ENCODE assay signal across 25 cellular contexts in genomic region chr20:57742506-57743180, GRCh38. TPM values are rescaled to one million over a fixed set of nuclear protein-coding genes. Genes with fewer than 3 reads are reported as not detected.
A peak's percentile ranks its signal among the peaks of the same experiment; 100 is the strongest.
DNase-seq lines count a peak whose midpoint lies in the region; ATAC-seq, FAIRE-seq and TF ChIP-seq lines count a peak whose summit lies in the region.
"Had no signal": no experiment of that assay in that cellular context is flagged by ENCODE, and none has a peak within 500 bp of the region (broad histone marks: within the 10 kb centered on the region; RNA-seq: fewer than 3 reads in every experiment).

No MANE protein-coding gene starts in this region.

- H3K79me2 ChIP-seq in SK-N-SH (ENCODE audit: insufficient read depth) (no peaks in the 10 kb centered on the region), mesendoderm (ENCODE audit: control insufficient read depth, insufficient read depth, low read length) (no peaks in the 10 kb centered on the region)

- CTCF ChIA-PET in SK-N-SH (lab: Yijun Ruan, JAX) (interaction anchor here (0.7 to 1.2 kb wide), 5 partner anchors 31 to 437 kb away, joined by 3 to 4 read pairs (median 3); no protein-coding TSS in a partner anchor), A549 (lab: Yijun Ruan, JAX) (interaction anchor here (0.5 to 1.4 kb wide), 5 partner anchors 31 to 467 kb away, joined by 3 to 7 read pairs (median 4); no protein-coding TSS in a partner anchor)

- H3K9ac ChIP-seq in SK-N-SH (no peak overlapping the region), mesendoderm (ENCODE audit: low read length) (no peak overlapping the region)

- H3K27ac ChIP-seq in SK-N-SH (ENCODE audit: low read depth in 2 of 2, low read length in 1 of 2): peak overlapping the region in 1 of 2 experiments; percentile 76; a peak in 2 of 4 replicates
- peak overlapping the region; percentile 50 to 98 for H3K27ac ChIP-seq in A549
- H3K27ac ChIP-seq in RWPE2 (ENCODE audit: poor library complexity, severe bottlenecking): no peak overlapping the region
- H3K27ac ChIP-seq in mesendoderm (ENCODE audit: low read depth, low read length): no peak overlapping the region
- H3K27ac ChIP-seq: 22Rv1, SJSA1 had no signal

- POLR2A ChIA-PET in SK-N-SH (lab: Yijun Ruan, JAX): no interaction called here
- POLR2A ChIA-PET in A549 (lab: Yijun Ruan, JAX): no interaction called here

- H3F3A ChIP-seq in SK-N-SH (replicated peaks; ENCODE audit: insufficient read depth): no peaks in the 10 kb centered on the region

- H3K56ac ChIP-seq in mesendoderm (ENCODE audit: low read length): no peak overlapping the region

- H3K23ac ChIP-seq in mesendoderm (ENCODE audit: low read length): no peak overlapping the region

- DNase-seq in SK-N-SH (peak; percentile 43), A549 (ENCODE audit: low read depth in 1 of 2, low spot score in 1 of 2) (no peak), RWPE2 (ENCODE audit: low spot score) (peak; percentile 64), mesendoderm (peak; percentile 64), T-helper 9 cell (no peak), head of caudate nucleus (no peak)
- DNase-seq: C1 segment of cervical spinal cord; CD8-positive, alpha-beta T cell; DMS153; H7; HFFc6; KG1; NCI-H1092; NCI-H1436; NCI-H1930; NCI-H2227 treated with DMSO at 0.1 percent for 48 hours; NCI-H510A had no signal

- H3K18ac ChIP-seq in mesendoderm (ENCODE audit: low read length): no peak overlapping the region

- H3K4me2 ChIP-seq in SK-N-SH: no peak overlapping the region
- H3K4me2 ChIP-seq in A549: peak overlapping the region; percentile 10; the same call in 1 of the 3 replicates
- no peak overlapping the region for H3K4me2 ChIP-seq in mesendoderm (ENCODE audit: low read length)

- 72% methylated on average over 11 of the region's 11 CpGs for WGBS in SK-N-SH (ENCODE audit: low lambda C conversion rate)
- 76% methylated on average over 11 of the region's 11 CpGs for WGBS in A549 (ENCODE audit: missing lambda C conversion rate)
- WGBS in mesendoderm (ENCODE audit: extremely low coverage, insufficient coverage, low lambda C conversion rate): no CpG with 5 or more reads among the region's 11 CpGs

- no peak overlapping the region for H4K8ac ChIP-seq in mesendoderm (ENCODE audit: low read depth, low read length)

- H4K20me1 ChIP-seq in SK-N-SH (ENCODE audit: insufficient read depth): no peaks in the 10 kb centered on the region

- no peak overlapping the region for H2AK5ac ChIP-seq in mesendoderm (ENCODE audit: low read length)

- no peak overlapping the region for H2BK15ac ChIP-seq in mesendoderm (replicated peaks; ENCODE audit: low read depth)

- no peak for ATAC-seq in SK-N-SH treated with all-trans-retinoic acid at 6 μM for 48 hours
- ATAC-seq in A549: no peak
- no peak for ATAC-seq in RWPE2 (ENCODE audit: low read depth)
- ATAC-seq in GM19397 (IDR thresholded peaks at IDR 0.05; ENCODE audit: unreplicated experiment): no peak
- ATAC-seq: CD8-positive, alpha-beta T cell; Panc1 had no signal

- H2AFZ ChIP-seq in SK-N-SH (ENCODE audit: low read depth): no peak overlapping the region

- H3K9me2 ChIP-seq in SK-N-SH: no peaks in the 10 kb centered on the region

- no peak overlapping the region for H3K4ac ChIP-seq in mesendoderm (ENCODE audit: low read depth, low read length)

- H3K27me3 ChIP-seq in SK-N-SH (ENCODE audit: insufficient read depth): no peaks in the 10 kb centered on the region
- H3K27me3 ChIP-seq in RWPE2 (ENCODE audit: insufficient read depth, poor library complexity, severe bottlenecking): no peaks in the 10 kb centered on the region
- H3K27me3 ChIP-seq in mesendoderm (ENCODE audit: insufficient read depth, low read length, poor library complexity): no peaks in the 10 kb centered on the region
- H3K27me3 ChIP-seq: SJSA1 had no signal

- no peaks in the 10 kb centered on the region for H3K9me3 ChIP-seq in SK-N-SH
- 0 out of 3 replicates have a peak, but pooled peaks cover 3% of the 10 kb centered on the region for H3K9me3 ChIP-seq in A549
- H3K9me3 ChIP-seq in RWPE2 (ENCODE audit: severe bottlenecking): no peaks in the 10 kb centered on the region
- H3K9me3 ChIP-seq: SJSA1 had no signal

- no peaks in the 10 kb centered on the region for H3K36me3 ChIP-seq in SK-N-SH (replicated peaks in 1 of 2; ENCODE audit: control insufficient read depth in 1 of 2, insufficient read depth in 2 of 2, low read length in 1 of 2)
- no peaks in the 10 kb centered on the region for H3K36me3 ChIP-seq in RWPE2 (ENCODE audit: low read depth)
- H3K36me3 ChIP-seq in mesendoderm (ENCODE audit: control insufficient read depth, insufficient read depth, low read length): no peaks in the 10 kb centered on the region
- H3K36me3 ChIP-seq: SJSA1 had no signal

- peaks cover 0 to 36% of the 10 kb centered on the region in 2 experiments; a peak in 2 of 4 replicates for H3K4me1 ChIP-seq in SK-N-SH (ENCODE audit: control insufficient read depth in 1 of 2, insufficient read depth in 2 of 2, low read depth in 1 of 2, low read length in 1 of 2)
- peaks cover 62% of the 10 kb centered on the region for H3K4me1 ChIP-seq in A549
- H3K4me1 ChIP-seq in RWPE2 (ENCODE audit: insufficient read depth, poor library complexity, severe bottlenecking): no peaks in the 10 kb centered on the region
- H3K4me1 ChIP-seq in mesendoderm (ENCODE audit: control insufficient read depth, low read depth, low read length): peaks cover under 1% of the 10 kb centered on the region

- no peak overlapping the region for H4K5ac ChIP-seq in mesendoderm (ENCODE audit: low read length)

- TF ChIP-seq EP300 in SK-N-SH (IDR thresholded peaks at IDR 0.05; ENCODE audit: borderline replicate concordance in 1 of 2, low read depth in 1 of 2, low read length in 1 of 2) (no peak), A549 (IDR thresholded peaks at IDR 0.05) (no peak)

- TF ChIP-seq CTCF in SK-N-SH (IDR thresholded peaks at IDR 0.05): no peak
- TF ChIP-seq CTCF in A549 (IDR thresholded peaks at IDR 0.05): no peak
- no peak for TF ChIP-seq CTCF in RWPE2 (IDR thresholded peaks at IDR 0.05; ENCODE audit: poor library complexity, severe bottlenecking)

- no peak overlapping the region for H2BK5ac ChIP-seq in mesendoderm (ENCODE audit: low read length)

- H2BK120ac ChIP-seq in mesendoderm (ENCODE audit: low read depth, low read length): no peak overlapping the region

- H3K4me3 ChIP-seq in SK-N-SH (ENCODE audit: low read depth in 2 of 2, low read length in 1 of 2) (no peak overlapping the region), A549 (no peak overlapping the region), RWPE2 (ENCODE audit: severe bottlenecking) (no peak overlapping the region), mesendoderm (ENCODE audit: low read length) (no peak overlapping the region)
- H3K4me3 ChIP-seq: SJSA1 had no signal

- no peak for FAIRE-seq in A549 (lab: Jason Lieb, UNC)
- FAIRE-seq: G401.6, GM12892, GM18507 had no signal

- no peak for TF ChIP-seq POLR2A in A549 (IDR thresholded peaks at IDR 0.05; ENCODE audit: low read length)

- TF ChIP-seq RAD21 in SK-N-SH (IDR thresholded peaks at IDR 0.05; ENCODE audit: low read length) (no peak), A549 (conservative IDR thresholded peaks at IDR 0.05 in 1 of 2, IDR thresholded peaks at IDR 0.05 in 1 of 2) (no peak)

- no peaks in the 10 kb centered on the region for H3K79me1 ChIP-seq in mesendoderm (ENCODE audit: low read length)

- intact Hi-C loops in head of caudate nucleus (cut with DNase I): no loop called here

TF ChIP-seq in SK-N-SH, 30 proteins besides CTCF, POLR2A, EP300 and RAD21 (continues in another document):
- TF ChIP-seq POLR2AphosphoS5 (IDR thresholded peaks at IDR 0.05; ENCODE audit: low read depth, low read length) (no peak), RFX5 (IDR thresholded peaks at IDR 0.05; ENCODE audit: low read length) (no peak), TEAD4 (IDR thresholded peaks at IDR 0.05; ENCODE audit: borderline replicate concordance, insufficient read depth) (no peak), JUND (IDR thresholded peaks at IDR 0.05) (no peak), NRF1 (IDR thresholded peaks at IDR 0.05; ENCODE audit: low read depth, low read length) (no peak), MXI1 (IDR thresholded peaks at IDR 0.05; ENCODE audit: low read depth, low read length) (no peak), YY1 (IDR thresholded peaks at IDR 0.05; ENCODE audit: low read depth) (no peak)

TF ChIP-seq in SK-N-SH treated with all-trans-retinoic acid at 6 μM for 48 hours, 23 proteins besides CTCF, POLR2A, EP300 and RAD21 (continues in another document):
- TF ChIP-seq TCF4 (CRISPR knock-in tag; IDR thresholded peaks at IDR 0.05; ENCODE audit: borderline replicate concordance): no peak
- no peak for TF ChIP-seq RARB (CRISPR knock-in tag; IDR thresholded peaks at IDR 0.05)
- TF ChIP-seq PPARA (CRISPR knock-in tag; IDR thresholded peaks at IDR 0.05; ENCODE audit: borderline replicate concordance): no peak

TF ChIP-seq in A549, 52 proteins besides CTCF, POLR2A, EP300 and RAD21 (continues in another document):
- TF ChIP-seq CBX2 (IDR thresholded peaks at IDR 0.05; ENCODE audit: borderline replicate concordance, low read depth): no peak
- TF ChIP-seq CHD4 (IDR thresholded peaks at IDR 0.05; ENCODE audit: borderline replicate concordance): no peak
- TF ChIP-seq POLR2AphosphoS2 (conservative IDR thresholded peaks at IDR 0.05; ENCODE audit: low read length): no peak
- TF ChIP-seq KDM5A (IDR thresholded peaks at IDR 0.05): no peak
- TF ChIP-seq, protein P1, sequence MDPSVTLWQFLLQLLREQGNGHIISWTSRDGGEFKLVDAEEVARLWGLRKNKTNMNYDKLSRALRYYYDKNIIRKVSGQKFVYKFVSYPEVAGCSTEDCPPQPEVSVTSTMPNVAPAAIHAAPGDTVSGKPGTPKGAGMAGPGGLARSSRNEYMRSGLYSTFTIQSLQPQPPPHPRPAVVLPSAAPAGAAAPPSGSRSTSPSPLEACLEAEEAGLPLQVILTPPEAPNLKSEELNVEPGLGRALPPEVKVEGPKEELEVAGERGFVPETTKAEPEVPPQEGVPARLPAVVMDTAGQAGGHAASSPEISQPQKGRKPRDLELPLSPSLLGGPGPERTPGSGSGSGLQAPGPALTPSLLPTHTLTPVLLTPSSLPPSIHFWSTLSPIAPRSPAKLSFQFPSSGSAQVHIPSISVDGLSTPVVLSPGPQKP (IDR thresholded peaks at IDR 0.05; ENCODE audit: low read depth, low read length): no peak

RNA-seq across cellular contexts. Expression of gene PMEPA1, which starts 32.8 kb away (rescaled TPM):
- polyA plus RNA-seq in SK-N-SH (2012; rRNA removed) (5.9 and 7.1 TPM in 2 replicates), A549 (2011; rRNA removed) (131 and 150 TPM in 2 replicates), A549 (2017; fragmentation: RNase III; extraction: RNeasy Plus Mini Kit Qiagen cat#74134 plus additional on column Dnase treatment) (114 to 152 TPM (median 147 TPM) in 3 replicates)
- 6.1 and 6.8 TPM in 2 replicates for polyA plus RNA-seq in SK-N-SH (2012; cell fraction: cytosol; rRNA removed)
- polyA plus RNA-seq in SK-N-SH (2012; cell fraction: nucleus; rRNA removed): 7.9 and 8.1 TPM in 2 replicates
- 145 and 229 TPM in 2 replicates for polyA plus RNA-seq in A549 (2012; cell fraction: cytosol; rRNA removed)
- 263 and 339 TPM in 2 replicates for polyA plus RNA-seq in A549 (2012; cell fraction: nucleus; rRNA removed)
- polyA minus RNA-seq in A549 (2011; rRNA and poly(A)+ RNA removed): 151 and 188 TPM in 2 replicates
- polyA plus RNA-seq in mesendoderm (2013, experiment 1 of 2): 52.6 TPM
- polyA plus RNA-seq in mesendoderm (2013, experiment 2 of 2): 52.5 TPM

Comparison
In these comparisons a context has a peak if more than half of its experiments do, and no peak if none do; other contexts are left out.
1. DNase-seq: peak in SK-N-SH (single experiment), RWPE2 (single experiment) and mesendoderm (single experiment); none in A549 (0 of 2), T-helper 9 cell (single experiment) and head of caudate nucleus (0 of 42).
2. H3K27ac ChIP-seq: peak in A549 (2 of 2); none in RWPE2 (single experiment) and mesendoderm (single experiment).
3. RNA of gene PMEPA1, which starts 32.8 kb away (polyA plus RNA-seq): 114 to 339 TPM in A549; 5.9 to 8.1 TPM in SK-N-SH; every median in the first group is over 10 times any median in the second.